12 cellular contexts compared by ENCODE assay signal in genomic region chr10:20948723-20949327, GRCh38. TPM values are rescaled to one million over a fixed set of nuclear protein-coding genes. Genes with fewer than 3 reads are reported as not detected.
DNase-seq lines count a peak whose midpoint lies in the region; ATAC-seq and FAIRE-seq lines count a peak whose summit lies in the region.
"Had no signal": no experiment of that assay in that cellular context is flagged by ENCODE, and none has a peak within 500 bp of the region (broad histone marks: within the 10 kb centered on the region; RNA-seq: fewer than 3 reads in every experiment).

No MANE protein-coding gene starts in this region.

- no peaks in the 10 kb centered on the region for H3K36me3 Mint-ChIP-seq in stimulated activated memory B cell treated with anti-CD40 and anti-IgM and Interleukin-4, amounts not matched to agents 10 μg/mL and 1 μg/mL and 100 μg/mL, for 72 hours
- no peaks in the 10 kb centered on the region for H3K36me3 Mint-ChIP-seq in activated T-cell treated with anti-CD3 and anti-CD28 coated beads, Interleukin-2, amount 50 U/mL, for 72 hours (ENCODE audit: insufficient read depth in 2 of 2)
- H3K36me3 Mint-ChIP-seq in natural killer cell treated with Interleukin-12 subunit alpha and Interleukin-12 subunit beta and Interleukin-15 and Interleukin-18, amount 100 ng/mL, for 72 hours, result no peaks in the 10 kb centered on the region
- H3K36me3 Mint-ChIP-seq: natural killer cell had no signal

- H3K27ac Mint-ChIP-seq in stimulated activated memory B cell treated with anti-CD40 and anti-IgM and Interleukin-4, amounts not matched to agents 10 μg/mL and 1 μg/mL and 100 μg/mL, for 72 hours, result peak overlapping the region; percentile 59
- H3K27ac Mint-ChIP-seq in activated T-cell treated with anti-CD3 and anti-CD28 coated beads, Interleukin-2, amount 50 U/mL, for 72 hours, result no peak overlapping the region
- no peak overlapping the region for H3K27ac Mint-ChIP-seq in natural killer cell treated with Interleukin-12 subunit alpha and Interleukin-12 subunit beta and Interleukin-15 and Interleukin-18, amount 100 ng/mL, for 72 hours
- H3K27ac Mint-ChIP-seq: natural killer cell had no signal

- ATAC-seq in GM19043 (IDR thresholded peaks at IDR 0.05; ENCODE audit: low read depth, unreplicated experiment), result peak; percentile 72
- ATAC-seq in HG02678 (IDR thresholded peaks at IDR 0.05; ENCODE audit: unreplicated experiment), result peak; percentile 84
- ATAC-seq in HG03469 (IDR thresholded peaks at IDR 0.05; ENCODE audit: unreplicated experiment), result peak; percentile 62
- ATAC-seq in stimulated activated memory B cell treated with anti-CD40 and anti-IgM and Interleukin-4, amounts not matched to agents 10 μg/mL and 1 μg/mL and 100 μg/mL, for 72 hours, result no peak
- no peak for ATAC-seq in activated T-cell treated with anti-CD3 and anti-CD28 coated beads, Interleukin-2, amount 50 U/mL, for 72 hours (replicated peaks in 1 of 2)
- no peak for ATAC-seq in natural killer cell treated with Interleukin-12 subunit alpha and Interleukin-12 subunit beta and Interleukin-15 and Interleukin-18, amount 100 ng/mL, for 72 hours
- ATAC-seq: HepG2, natural killer cell had no signal

- H3K4me1 Mint-ChIP-seq in stimulated activated memory B cell treated with anti-CD40 and anti-IgM and Interleukin-4, amounts not matched to agents 10 μg/mL and 1 μg/mL and 100 μg/mL, for 72 hours, result peaks cover 20% of the 10 kb centered on the region
- no peaks in the 10 kb centered on the region for H3K4me1 Mint-ChIP-seq in activated T-cell treated with anti-CD3 and anti-CD28 coated beads, Interleukin-2, amount 50 U/mL, for 72 hours (ENCODE audit: low read depth)
- no peaks in the 10 kb centered on the region for H3K4me1 Mint-ChIP-seq in natural killer cell treated with Interleukin-12 subunit alpha and Interleukin-12 subunit beta and Interleukin-15 and Interleukin-18, amount 100 ng/mL, for 72 hours (ENCODE audit: low read depth in 2 of 2)
- H3K4me1 Mint-ChIP-seq: natural killer cell had no signal

- no peaks in the 10 kb centered on the region for H3K9me3 Mint-ChIP-seq in stimulated activated memory B cell treated with anti-CD40 and anti-IgM and Interleukin-4, amounts not matched to agents 10 μg/mL and 1 μg/mL and 100 μg/mL, for 72 hours
- no peaks in the 10 kb centered on the region for H3K9me3 Mint-ChIP-seq in activated T-cell treated with anti-CD3 and anti-CD28 coated beads, Interleukin-2, amount 50 U/mL, for 72 hours
- H3K9me3 Mint-ChIP-seq in natural killer cell treated with Interleukin-12 subunit alpha and Interleukin-12 subunit beta and Interleukin-15 and Interleukin-18, amount 100 ng/mL, for 72 hours, result no peaks in the 10 kb centered on the region
- H3K9me3 Mint-ChIP-seq: natural killer cell had no signal

- FAIRE-seq in urothelium cell line (lab: Jason Lieb, UNC), result no peak
- FAIRE-seq: HepG2 had no signal

- DNase-seq in activated T-cell treated with anti-CD3 and anti-CD28 coated beads, Interleukin-2, amount 50 U/mL, for 72 hours, result no peak
- DNase-seq in urothelium cell line (ENCODE audit: low spot score), result no peak
- DNase-seq in natural killer cell treated with Interleukin-12 subunit alpha and Interleukin-12 subunit beta and Interleukin-15 and Interleukin-18, amount 100 ng/mL, for 72 hours (ENCODE audit: low spot score), result no peak
- DNase-seq: Calu3, islet precursor cell, natural killer cell, NCI-H2171 had no signal

- H3K27me3 Mint-ChIP-seq in stimulated activated memory B cell treated with anti-CD40 and anti-IgM and Interleukin-4, amounts not matched to agents 10 μg/mL and 1 μg/mL and 100 μg/mL, for 72 hours, result peaks cover 13% of the 10 kb centered on the region
- H3K27me3 Mint-ChIP-seq in activated T-cell treated with anti-CD3 and anti-CD28 coated beads, Interleukin-2, amount 50 U/mL, for 72 hours (ENCODE audit: low read depth), result no peaks in the 10 kb centered on the region
- H3K27me3 Mint-ChIP-seq in natural killer cell treated with Interleukin-12 subunit alpha and Interleukin-12 subunit beta and Interleukin-15 and Interleukin-18, amount 100 ng/mL, for 72 hours, result peaks cover 0 to 3% of the 10 kb centered on the region in 2 donors

- peak overlapping the region; percentile 81 for H3K4me3 Mint-ChIP-seq in stimulated activated memory B cell treated with anti-CD40 and anti-IgM and Interleukin-4, amounts not matched to agents 10 μg/mL and 1 μg/mL and 100 μg/mL, for 72 hours
- no peak overlapping the region for H3K4me3 Mint-ChIP-seq in activated T-cell treated with anti-CD3 and anti-CD28 coated beads, Interleukin-2, amount 50 U/mL, for 72 hours
- H3K4me3 Mint-ChIP-seq in natural killer cell treated with Interleukin-12 subunit alpha and Interleukin-12 subunit beta and Interleukin-15 and Interleukin-18, amount 100 ng/mL, for 72 hours, result no peak overlapping the region
- H3K4me3 Mint-ChIP-seq: natural killer cell had no signal

RNA-seq across cellular contexts. Expression of gene NEBL, which starts 51.7 kb away (rescaled TPM):
- total RNA-seq in activated T-cell treated with anti-CD3 and anti-CD28 coated beads, Interleukin-2, amount 50 U/mL, for 72 hours, result under 1 TPM; 0.09 to 0.17 TPM
- total RNA-seq in natural killer cell treated with Interleukin-12 subunit alpha and Interleukin-12 subunit beta and Interleukin-15 and Interleukin-18, amount 100 ng/mL, for 72 hours, result not detected
- total RNA-seq: HepG2 had no signal

Comparison
In these comparisons a context has a peak if more than half of its experiments do, and no peak if none do; other contexts are left out.
1. ATAC-seq: peak in GM19043 (single experiment), HG02678 (single experiment) and HG03469 (single experiment); none in stimulated activated memory B cell treated with anti-CD40 and anti-IgM and Interleukin-4, amounts not matched to agents 10 μg/mL and 1 μg/mL and 100 μg/mL, for 72 hours (single experiment), activated T-cell treated with anti-CD3 and anti-CD28 coated beads, Interleukin-2, amount 50 U/mL, for 72 hours (0 of 2) and natural killer cell treated with Interleukin-12 subunit alpha and Interleukin-12 subunit beta and Interleukin-15 and Interleukin-18, amount 100 ng/mL, for 72 hours (0 of 2).